In the genomic region with DNA sequence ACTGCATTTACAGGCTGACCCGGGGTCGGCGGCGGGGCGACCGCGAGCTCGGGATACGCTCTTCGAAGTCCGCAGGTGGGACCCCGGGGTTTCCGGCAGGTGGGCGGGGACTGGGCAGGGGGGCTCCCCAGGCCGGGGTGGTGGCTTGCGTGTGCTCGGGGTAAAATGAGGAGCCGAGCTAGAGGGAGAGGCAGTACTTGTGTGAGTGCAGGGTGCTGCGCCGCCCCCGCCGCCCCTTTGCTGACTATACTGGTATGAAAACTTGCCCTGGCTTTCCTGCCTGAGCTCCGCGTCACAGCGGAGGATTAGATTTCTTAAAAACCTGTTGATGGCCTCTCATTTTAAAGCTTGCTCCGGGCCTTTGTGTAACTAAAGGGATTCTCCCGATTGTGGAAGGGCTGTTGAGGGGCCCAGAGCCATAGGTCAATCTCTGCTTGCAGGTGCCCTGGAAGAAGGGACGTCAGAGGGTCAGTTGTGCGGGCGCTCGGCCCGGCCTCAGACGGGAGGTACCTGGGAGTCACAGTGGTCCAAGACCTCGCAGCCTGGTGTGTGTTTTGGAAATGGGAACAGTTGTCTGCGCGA, we compare ENCODE assay signal across 1 cellular context.
A peak's percentile ranks its signal among the peaks of the same experiment; 100 is the strongest.
TF ChIP-seq lines count a peak whose summit lies in the region.

No MANE protein-coding gene starts in this region.

TF ChIP-seq in H1, 55 proteins besides CTCF, POLR2A, EP300 and RAD21:
- TF ChIP-seq HDAC6 (IDR thresholded peaks at IDR 0.05; ENCODE audit: low read depth, low read length) (no peak), TAF1 (IDR thresholded peaks at IDR 0.05; ENCODE audit: low read depth, low read length) (peak; percentile 63; the same call in 1 of the 2 replicates), CREB1 (IDR thresholded peaks at IDR 0.05) (peak; percentile 11; the same call in 1 of the 2 replicates), USF2 (IDR thresholded peaks at IDR 0.05; ENCODE audit: low read length) (no peak), KDM5A (IDR thresholded peaks at IDR 0.05; ENCODE audit: low read length) (no peak), RBBP5 (IDR thresholded peaks at IDR 0.05; ENCODE audit: borderline replicate concordance, low read depth, low read length) (no peak; the same call in 1 of the 2 replicates), TAF7 (optimal IDR thresholded peaks at IDR 0.05; ENCODE audit: borderline replicate concordance, low read depth, low read length) (peak; percentile 26), E2F6 (IDR thresholded peaks at IDR 0.05) (0 out of 2 replicates have a peak, but pooled peaks have one; percentile 9), SP2 (IDR thresholded peaks at IDR 0.05; ENCODE audit: low read length) (no peak), ASH2L (IDR thresholded peaks at IDR 0.05; ENCODE audit: low read length) (peak; percentile 64), TBP (IDR thresholded peaks at IDR 0.05; ENCODE audit: low read depth, low read length) (peak; percentile 66), SIN3A (conservative IDR thresholded peaks at IDR 0.05 in 1 of 2, IDR thresholded peaks at IDR 0.05 in 1 of 2; ENCODE audit: low read depth in 1 of 2, low read length in 2 of 2) (peak; percentile 11 to 48; a peak in 1 of 4 replicates), EGR1 (IDR thresholded peaks at IDR 0.05; ENCODE audit: borderline replicate concordance, low read depth, low read length) (peak; percentile 64; the same call in 1 of the 2 replicates)
TF ChIP-seq in H1: peak in this region for 8.
